In the genomic region with DNA sequence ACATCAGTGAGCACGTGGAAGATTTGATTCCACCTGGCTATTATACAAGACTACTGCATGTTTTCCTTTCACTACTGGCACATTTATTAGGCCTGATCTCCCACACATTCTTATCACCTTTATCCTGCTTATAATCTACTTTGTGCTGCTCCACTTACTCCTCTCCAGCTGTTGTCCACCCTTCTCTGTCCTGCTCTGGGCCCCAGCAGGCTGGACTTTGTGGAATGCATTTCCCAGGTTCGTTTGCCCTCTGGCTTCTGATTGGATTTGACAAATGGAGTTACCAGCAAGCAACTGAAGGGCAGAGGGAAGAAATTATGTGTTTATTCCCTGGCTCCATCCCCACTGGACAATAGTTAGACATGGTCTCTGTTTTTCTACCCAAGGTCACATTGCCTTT, we compare ENCODE assay signal across 31 cellular contexts.
"Had no signal": no experiment of that assay in that cellular context is flagged by ENCODE, and none has a peak within 500 bp of the region (broad histone marks: within the 10 kb centered on the region; RNA-seq: fewer than 3 reads in every experiment).

No MANE protein-coding gene starts in this region.

- H3K36me3 ChIP-seq: ascending aorta, brain microvascular endothelial cell, gastrocnemius medialis, left lung, lower lobe of right lung, neutrophil, pancreas, prostate gland, sigmoid colon, suprapubic skin, tibial artery, upper lobe of right lung had no signal

- H3K4me1 ChIP-seq: ascending aorta, gastrocnemius medialis, left lung, lower lobe of right lung, pancreas, prostate gland, sigmoid colon, suprapubic skin, tibial artery, upper lobe of right lung had no signal

- H3K4me1 Mint-ChIP-seq: activated CD4-positive, alpha-beta T cell treated with anti-CD3 and anti-CD28 coated beads for 36 hours; activated naive CD4-positive, alpha-beta T cell treated with anti-CD3 and anti-CD28 coated beads, Interleukin-2, amount 10 ng/mL, durations not matched to agents 7 days and 5 days; activated naive CD8-positive, alpha-beta T cell treated with anti-CD3 and anti-CD28 coated beads, Interleukin-2, amount 10 ng/mL, durations not matched to agents 7 days and 5 days; stimulated activated memory B cell treated with anti-CD40 and anti-IgM and Interleukin-4, amounts not matched to agents 10 μg/mL and 1 μg/mL and 100 μg/mL, for 72 hours; stimulated activated naive CD8-positive, alpha-beta T cell treated with anti-CD3 and anti-CD28 coated beads, Interleukin-15, amount 100 ng/mL, for 72 hours had no signal

- H3K4me3 ChIP-seq: ascending aorta, coronary artery, gastrocnemius medialis, left lung, lower lobe of right lung, mucosa of descending colon, pancreas, prostate gland, sigmoid colon, suprapubic skin, tibial artery, upper lobe of right lung had no signal

- H3K36me3 Mint-ChIP-seq: activated naive CD4-positive, alpha-beta T cell treated with anti-CD3 and anti-CD28 coated beads, Interleukin-2, amount 10 ng/mL, durations not matched to agents 7 days and 5 days; activated naive CD8-positive, alpha-beta T cell treated with anti-CD3 and anti-CD28 coated beads, Interleukin-2, amount 10 ng/mL, durations not matched to agents 7 days and 5 days; natural killer cell treated with Interleukin-12 subunit alpha and Interleukin-12 subunit beta and Interleukin-15 and Interleukin-18, amount 100 ng/mL, for 72 hours; stimulated activated memory B cell treated with anti-CD40 and anti-IgM and Interleukin-4, amounts not matched to agents 10 μg/mL and 1 μg/mL and 100 μg/mL, for 72 hours had no signal

- H3K27ac Mint-ChIP-seq: activated CD4-positive, alpha-beta T cell treated with anti-CD3 and anti-CD28 coated beads for 36 hours; activated naive CD4-positive, alpha-beta T cell treated with anti-CD3 and anti-CD28 coated beads, Interleukin-2, amount 10 ng/mL, durations not matched to agents 7 days and 5 days; activated naive CD8-positive, alpha-beta T cell treated with anti-CD3 and anti-CD28 coated beads, Interleukin-2, amount 10 ng/mL, durations not matched to agents 7 days and 5 days; effector memory CD8-positive, alpha-beta T cell; natural killer cell treated with Interleukin-12 subunit alpha and Interleukin-12 subunit beta and Interleukin-15 and Interleukin-18, amount 100 ng/mL, for 72 hours; stimulated activated memory B cell treated with anti-CD40 and anti-IgM and Interleukin-4, amounts not matched to agents 10 μg/mL and 1 μg/mL and 100 μg/mL, for 72 hours; stimulated activated naive CD8-positive, alpha-beta T cell treated with anti-CD3 and anti-CD28 coated beads, Interleukin-15, amount 100 ng/mL, for 72 hours; T-helper 1 cell treated with Interleukin-12 subunit alpha and Interleukin-12 subunit beta and Interleukin-4 antibody, amounts not matched to agents 30 μg/mL and 1 μg/mL, for 36 hours had no signal

- DNase-seq: activated CD4-positive, alpha-beta T cell treated with anti-CD3 and anti-CD28 coated beads for 36 hours; activated CD4-positive, CD25-positive, alpha-beta regulatory T cell; activated effector memory CD4-positive, alpha-beta T cell treated with anti-CD3 and anti-CD28 coated beads, Interleukin-2, amount 50 U/mL, for 16 hours; activated naive CD4-positive, alpha-beta T cell treated with anti-CD3 and anti-CD28 coated beads, Interleukin-2, amount 10 ng/mL, durations not matched to agents 7 days and 5 days; activated naive CD8-positive, alpha-beta T cell treated with anti-CD3 and anti-CD28 coated beads, Interleukin-2, amount 10 ng/mL, durations not matched to agents 7 days and 5 days; brain microvascular endothelial cell; effector memory CD8-positive, alpha-beta T cell; erythroblast; gastrocnemius medialis; glutamatergic neuron; left lung; lower lobe of right lung; mucosa of descending colon; pancreas; sigmoid colon; small intestine; stimulated activated CD4-positive, alpha-beta T cell treated with anti-CD3 and anti-CD28 coated beads, Interleukin-1b, Interleukin-23, amount 100 ng/mL, for 48 hours; stimulated activated CD4-positive, alpha-beta T cell treated with anti-CD3 and anti-CD28 coated beads, Interleukin-4, amount 100 ng/mL, for 4 hours; stimulated activated CD8-positive, alpha-beta memory T cell treated with anti-CD3 and anti-CD28 coated beads, Interleukin-4, amount 100 ng/mL, for 48 hours; stimulated activated naive CD8-positive, alpha-beta T cell treated with anti-CD3 and anti-CD28 coated beads, Interleukin-15, amount 100 ng/mL, for 72 hours; tibial artery; upper lobe of right lung had no signal

- H3K27ac ChIP-seq: ascending aorta, brain microvascular endothelial cell, coronary artery, gastrocnemius medialis, left lung, lower lobe of right lung, neutrophil, pancreas, prostate gland, sigmoid colon, suprapubic skin, tibial artery, upper lobe of right lung had no signal

- FAIRE-seq: islet of Langerhans, pancreas, small intestine had no signal

- H3K4me3 Mint-ChIP-seq: activated CD4-positive, alpha-beta T cell treated with anti-CD3 and anti-CD28 coated beads for 36 hours; activated naive CD4-positive, alpha-beta T cell treated with anti-CD3 and anti-CD28 coated beads, Interleukin-2, amount 10 ng/mL, durations not matched to agents 7 days and 5 days; activated naive CD8-positive, alpha-beta T cell treated with anti-CD3 and anti-CD28 coated beads, Interleukin-2, amount 10 ng/mL, durations not matched to agents 7 days and 5 days; effector memory CD8-positive, alpha-beta T cell; natural killer cell treated with Interleukin-12 subunit alpha and Interleukin-12 subunit beta and Interleukin-15 and Interleukin-18, amount 100 ng/mL, for 72 hours; stimulated activated memory B cell treated with anti-CD40 and anti-IgM and Interleukin-4, amounts not matched to agents 10 μg/mL and 1 μg/mL and 100 μg/mL, for 72 hours; stimulated activated naive CD8-positive, alpha-beta T cell treated with anti-CD3 and anti-CD28 coated beads, Interleukin-15, amount 100 ng/mL, for 72 hours; T-helper 1 cell treated with Interleukin-12 subunit alpha and Interleukin-12 subunit beta and Interleukin-4 antibody, amounts not matched to agents 30 μg/mL and 1 μg/mL, for 36 hours had no signal

- ATAC-seq: activated CD4-positive, alpha-beta T cell treated with anti-CD3 and anti-CD28 coated beads for 36 hours; effector memory CD8-positive, alpha-beta T cell; gastrocnemius medialis; left lung; lower lobe of right lung; mucosa of descending colon; natural killer cell treated with Interleukin-12 subunit alpha and Interleukin-12 subunit beta and Interleukin-15 and Interleukin-18, amount 100 ng/mL, for 72 hours; pancreas; stimulated activated memory B cell treated with anti-CD40 and anti-IgM and Interleukin-4, amounts not matched to agents 10 μg/mL and 1 μg/mL and 100 μg/mL, for 72 hours; stimulated activated naive CD8-positive, alpha-beta T cell treated with anti-CD3 and anti-CD28 coated beads, Interleukin-15, amount 100 ng/mL, for 72 hours; upper lobe of right lung had no signal

- H3K9me3 Mint-ChIP-seq: activated naive CD4-positive, alpha-beta T cell treated with anti-CD3 and anti-CD28 coated beads, Interleukin-2, amount 10 ng/mL, durations not matched to agents 7 days and 5 days; activated naive CD8-positive, alpha-beta T cell treated with anti-CD3 and anti-CD28 coated beads, Interleukin-2, amount 10 ng/mL, durations not matched to agents 7 days and 5 days; effector memory CD8-positive, alpha-beta T cell; natural killer cell treated with Interleukin-12 subunit alpha and Interleukin-12 subunit beta and Interleukin-15 and Interleukin-18, amount 100 ng/mL, for 72 hours; stimulated activated memory B cell treated with anti-CD40 and anti-IgM and Interleukin-4, amounts not matched to agents 10 μg/mL and 1 μg/mL and 100 μg/mL, for 72 hours; stimulated activated naive CD8-positive, alpha-beta T cell treated with anti-CD3 and anti-CD28 coated beads, Interleukin-15, amount 100 ng/mL, for 72 hours; T-helper 1 cell treated with Interleukin-12 subunit alpha and Interleukin-12 subunit beta and Interleukin-4 antibody, amounts not matched to agents 30 μg/mL and 1 μg/mL, for 36 hours had no signal

- H3K9me3 ChIP-seq: ascending aorta, gastrocnemius medialis, left lung, lower lobe of right lung, mucosa of descending colon, neutrophil, pancreas, prostate gland, suprapubic skin, tibial artery, upper lobe of right lung had no signal

- H3K27me3 ChIP-seq: ascending aorta, brain microvascular endothelial cell, gastrocnemius medialis, left lung, neutrophil, pancreas, sigmoid colon, suprapubic skin, tibial artery, upper lobe of right lung had no signal
